In the genomic region with DNA sequence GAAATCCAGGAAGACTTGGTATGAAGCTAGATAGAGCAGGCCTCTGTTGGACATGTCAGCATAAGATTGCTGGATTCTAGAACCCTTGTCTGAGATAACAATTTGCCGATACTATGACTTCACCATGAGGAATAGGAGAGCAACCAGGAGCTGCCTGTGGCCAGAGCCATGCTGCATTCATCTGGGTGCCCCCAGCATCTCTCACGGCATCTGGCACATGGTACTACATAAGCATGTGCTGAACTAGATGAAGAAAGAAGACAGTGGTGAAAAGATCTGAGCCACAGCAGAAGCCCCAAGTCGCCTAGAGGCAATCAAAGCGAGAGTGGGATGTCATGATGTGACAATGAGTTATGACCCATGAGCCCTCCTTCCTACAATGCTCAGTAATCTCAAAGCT, we compare ENCODE assay signal across 31 cellular contexts.
"Had no signal": no experiment of that assay in that cellular context is flagged by ENCODE, and none has a peak within 500 bp of the region (broad histone marks: within the 10 kb centered on the region; RNA-seq: fewer than 3 reads in every experiment).

No MANE protein-coding gene starts in this region.

- ATAC-seq: esophagus mucosa; gastroesophageal sphincter; left colon; mucosa of descending colon; naive thymus-derived CD4-positive, alpha-beta T cell; sciatic nerve; stimulated activated effector memory CD8-positive, alpha-beta T cell treated with anti-CD3 and anti-CD28 coated beads, Interleukin-12 subunit alpha, Interleukin-12 subunit beta, amount 100 ng/mL, for 72 hours had no signal

- H3K27me3 ChIP-seq: colonic mucosa, gastroesophageal sphincter, heart right ventricle, ovary, stomach, thyroid gland, vagina had no signal

- H3K4me1 ChIP-seq: colonic mucosa, stomach, thyroid gland, vagina had no signal

- DNase-seq: colonic mucosa; effector CD8-positive, alpha-beta T cell; endodermal cell; foreskin fibroblast; heart right ventricle; hippocampal formation; left colon; mesenchymal stem cell; mucosa of descending colon; naive thymus-derived CD4-positive, alpha-beta T cell; occipital lobe; ovary; posterior cingulate gyrus; retina; stimulated activated CD4-positive, alpha-beta T cell treated with anti-CD3 and anti-CD28 coated beads, Interleukin-2, amount 100 ng/mL, for 24 hours; stimulated activated CD4-positive, alpha-beta T cell treated with anti-CD3 and anti-CD28 coated beads, Interleukin-4, amount 100 ng/mL, for 24 hours; stimulated activated naive CD4-positive, alpha-beta T cell treated with Interleukin-2 at 50 U/mL for 16 hours; stomach; thyroid gland; trophoblast cell had no signal

- H3K27me3 Mint-ChIP-seq: dendritic cell treated with granulocyte-macrophage colony-stimulating factor and Interleukin-4, amounts not matched to agents 40 ng/mL and 50 ng/mL, for 4 days; naive thymus-derived CD4-positive, alpha-beta T cell had no signal

- H3K27ac Mint-ChIP-seq: dendritic cell treated with granulocyte-macrophage colony-stimulating factor and Interleukin-4, amounts not matched to agents 40 ng/mL and 50 ng/mL, for 4 days; endodermal cell; mesothelial cell of epicardium; nephron had no signal

- H3K36me3 ChIP-seq: ovary had no signal

- H3K4me3 ChIP-seq: colonic mucosa, gastroesophageal sphincter, heart right ventricle, lung, mucosa of descending colon, ovary, stomach, thyroid gland, vagina had no signal

- H3K9me3 Mint-ChIP-seq: dendritic cell treated with granulocyte-macrophage colony-stimulating factor and Interleukin-4, amounts not matched to agents 40 ng/mL and 50 ng/mL, for 4 days; endodermal cell; stimulated activated effector memory CD8-positive, alpha-beta T cell treated with anti-CD3 and anti-CD28 coated beads, Interleukin-12 subunit alpha, Interleukin-12 subunit beta, amount 100 ng/mL, for 72 hours had no signal

- H3K9me3 ChIP-seq: colonic mucosa, gastroesophageal sphincter, heart right ventricle, mucosa of descending colon, ovary, stomach, thyroid gland, vagina had no signal

- H3K27ac ChIP-seq: colonic mucosa, epithelial cell of prostate, gastroesophageal sphincter, ovary, stomach, thyroid gland, vagina had no signal

- H3K4me1 Mint-ChIP-seq: endodermal cell, mesothelial cell of epicardium, nephron had no signal

- H3K4me3 Mint-ChIP-seq: dendritic cell treated with granulocyte-macrophage colony-stimulating factor and Interleukin-4, amounts not matched to agents 40 ng/mL and 50 ng/mL, for 4 days; endodermal cell; mesothelial cell of epicardium; naive thymus-derived CD4-positive, alpha-beta T cell; nephron; stimulated activated effector memory CD8-positive, alpha-beta T cell treated with anti-CD3 and anti-CD28 coated beads, Interleukin-12 subunit alpha, Interleukin-12 subunit beta, amount 100 ng/mL, for 72 hours had no signal

- FAIRE-seq: islet of Langerhans had no signal
